ENCODE assay signal across 16 cellular contexts in the genomic region with DNA sequence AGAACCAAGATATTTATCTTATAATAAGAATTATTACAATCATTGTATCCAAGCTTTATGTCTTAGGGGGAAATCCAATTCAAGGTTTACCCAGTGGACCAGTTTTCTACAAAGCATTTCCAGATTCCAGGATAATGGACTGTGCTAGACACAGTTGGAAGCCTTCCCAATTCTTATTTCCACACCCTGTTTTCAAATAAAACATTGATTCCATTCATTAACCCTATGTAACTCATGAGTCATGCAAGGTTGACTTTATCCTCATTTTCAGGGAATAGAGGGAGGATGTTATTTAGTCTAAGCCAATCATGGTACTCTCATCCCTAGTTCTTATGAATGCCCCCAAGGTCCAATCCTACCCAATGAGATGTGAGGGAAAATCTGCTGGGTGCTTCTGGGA.
"Had no signal": no experiment of that assay in that cellular context is flagged by ENCODE, and none has a peak within 500 bp of the region (broad histone marks: within the 10 kb centered on the region; RNA-seq: fewer than 3 reads in every experiment).

No MANE protein-coding gene starts in this region.

- H3K9me3 ChIP-seq: ascending aorta, lower lobe of right lung, transverse colon had no signal

- ATAC-seq: activated CD4-positive, alpha-beta T cell treated with anti-CD3 and anti-CD28 coated beads for 36 hours; activated naive CD8-positive, alpha-beta T cell treated with anti-CD3 and anti-CD28 coated beads, Interleukin-2, amount 50 U/mL, for 24 hours; lower lobe of right lung; stimulated activated effector memory CD8-positive, alpha-beta T cell treated with anti-CD3 and anti-CD28 coated beads, Interleukin-12 subunit alpha, Interleukin-12 subunit beta, amount 100 ng/mL, for 72 hours had no signal

- H3K36me3 ChIP-seq: ascending aorta, lower lobe of right lung, transverse colon had no signal

- DNase-seq: activated CD4-positive, alpha-beta memory T cell treated with anti-CD3 and anti-CD28 coated beads, Interleukin-2, amount 10 ng/mL, durations not matched to agents 7 days and 5 days; activated CD4-positive, alpha-beta T cell treated with anti-CD3 and anti-CD28 coated beads for 36 hours; activated CD8-positive, alpha-beta memory T cell treated with anti-CD3 and anti-CD28 coated beads, Interleukin-2, amount 50 U/mL, for 48 hours; activated naive CD4-positive, alpha-beta T cell; activated naive CD8-positive, alpha-beta T cell treated with anti-CD3 and anti-CD28 coated beads, Interleukin-2, amount 50 U/mL, for 24 hours; lower lobe of right lung; midbrain; naive B cell; retina; T-helper 1 cell; transverse colon had no signal

- H3K4me3 ChIP-seq: ascending aorta, lower lobe of right lung, smooth muscle cell, transverse colon had no signal

- H3K27me3 ChIP-seq: ascending aorta, transverse colon had no signal

- H3K27ac ChIP-seq: ascending aorta, lower lobe of right lung, parathyroid adenoma, transverse colon, VCaP had no signal

- H3K4me1 ChIP-seq: ascending aorta, lower lobe of right lung, parathyroid adenoma, transverse colon had no signal
